Comparison of ENCODE assay signal across 1 cellular context in the genomic region with DNA sequence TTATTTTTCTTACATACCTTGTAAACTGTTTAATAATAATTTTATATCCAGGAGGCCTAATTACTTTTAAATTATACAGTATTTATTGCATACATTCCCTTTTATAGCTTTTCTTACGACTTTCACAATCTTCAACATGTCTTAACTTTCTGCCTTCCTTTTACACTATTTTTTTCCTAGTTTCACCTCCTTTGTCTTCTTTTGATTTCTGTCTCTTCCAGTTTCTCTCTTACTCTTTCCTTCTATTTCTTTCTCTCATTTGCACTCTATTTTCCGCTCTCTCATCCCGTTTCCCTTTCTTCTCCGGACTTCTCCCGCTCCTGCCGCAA.
A peak's percentile ranks its signal among the peaks of the same experiment; 100 is the strongest.
TF ChIP-seq lines count a peak whose summit lies in the region.

No MANE protein-coding gene starts in this region.

TF ChIP-seq in K562, 482 proteins besides CTCF, POLR2A, EP300 and RAD21:
- TF ChIP-seq, protein P1, sequence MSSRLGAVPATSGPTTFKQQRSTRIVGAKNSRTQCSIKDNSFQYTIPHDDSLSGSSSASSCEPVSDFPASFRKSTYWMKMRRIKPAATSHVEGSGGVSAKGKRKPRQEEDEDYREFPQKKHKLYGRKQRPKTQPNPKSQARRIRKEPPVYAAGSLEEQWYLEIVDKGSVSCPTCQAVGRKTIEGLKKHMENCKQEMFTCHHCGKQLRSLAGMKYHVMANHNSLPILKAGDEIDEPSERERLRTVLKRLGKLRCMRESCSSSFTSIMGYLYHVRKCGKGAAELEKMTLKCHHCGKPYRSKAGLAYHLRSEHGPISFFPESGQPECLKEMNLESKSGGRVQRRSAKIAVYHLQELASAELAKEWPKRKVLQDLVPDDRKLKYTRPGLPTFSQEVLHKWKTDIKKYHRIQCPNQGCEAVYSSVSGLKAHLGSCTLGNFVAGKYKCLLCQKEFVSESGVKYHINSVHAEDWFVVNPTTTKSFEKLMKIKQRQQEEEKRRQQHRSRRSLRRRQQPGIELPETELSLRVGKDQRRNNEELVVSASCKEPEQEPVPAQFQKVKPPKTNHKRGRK (tag; IDR thresholded peaks at IDR 0.05) = peak; percentile 50; the same call in 1 of the 2 replicates
- no peak for TF ChIP-seq PHF21A (IDR thresholded peaks at IDR 0.05; ENCODE audit: borderline replicate concordance, low read depth)
